ENCODE assay signal across 13 cellular contexts in genomic region chr6:67009818-67010217, GRCh38.
A peak's percentile ranks its signal among the peaks of the same experiment; 100 is the strongest.
DNase-seq lines count a peak whose midpoint lies in the region; ATAC-seq, FAIRE-seq and TF ChIP-seq lines count a peak whose summit lies in the region.
"Had no signal": no experiment of that assay in that cellular context is flagged by ENCODE, and none has a peak within 500 bp of the region (broad histone marks: within the 10 kb centered on the region; RNA-seq: fewer than 3 reads in every experiment).

No MANE protein-coding gene starts in this region.

- no peaks in the 10 kb centered on the region for H4K20me1 ChIP-seq in H1 (replicated peaks in 1 of 2; ENCODE audit: control insufficient read depth in 1 of 2, insufficient read depth in 2 of 2, low read length in 2 of 2)

- H3K4me1 ChIP-seq in NT2/D1 (ENCODE audit: insufficient read depth, insufficient read length) (no peaks in the 10 kb centered on the region), H1 (replicated peaks in 1 of 4; ENCODE audit: control insufficient read depth in 3 of 4, insufficient read depth in 4 of 4, low read length in 3 of 4) (no peaks in the 10 kb centered on the region)
- H3K4me1 ChIP-seq: prostate gland, vagina had no signal

- no peak overlapping the region for H2BK120ac ChIP-seq in H1 (replicated peaks; ENCODE audit: low read depth, low read length)

- POLR2A ChIA-PET in H1 (lab: Charles Lee; ENCODE audit: partially characterized antibody), result no interaction called here

- no peak overlapping the region for H2BK12ac ChIP-seq in H1 (ENCODE audit: low read depth, low read length)

- H3K23ac ChIP-seq in H1 (ENCODE audit: insufficient read length), result no peak overlapping the region

- no peaks in the 10 kb centered on the region for H3K79me2 ChIP-seq in H1 (ENCODE audit: control insufficient read depth in 1 of 2, insufficient read depth in 2 of 2, low read length in 2 of 2)

- no peak overlapping the region for H3K27ac ChIP-seq in 22Rv1
- no peak overlapping the region for H3K27ac ChIP-seq in H1 (ENCODE audit: low read depth, low read length)
- H3K27ac ChIP-seq: prostate gland, vagina had no signal

- no peak for DNase-seq in GM13977 (ENCODE audit: low spot score)
- peak; percentile 3 for DNase-seq in NT2/D1 (ENCODE audit: low read depth, low spot score)
- DNase-seq in H1 (ENCODE audit: low read depth in 1 of 2, low spot score in 2 of 2), result peak in 1 of 2 experiments; percentile 3
- no peak for DNase-seq in GF-D8 (lab: John Stamatoyannopoulos, UW)
- no peak for DNase-seq in OCI-M1 (lab: John Stamatoyannopoulos, UW)
- DNase-seq: activated CD4-positive, alpha-beta T cell treated with anti-CD3 and anti-CD28 coated beads, Interleukin-2, amount 50 U/mL, for 1 hour; islet precursor cell; NCI-H146 had no signal

- no peaks in the 10 kb centered on the region for H3K79me1 ChIP-seq in H1 (ENCODE audit: low read depth, low read length)

- peak; percentile 48 to 65; a peak in 3 of 4 replicates for TF ChIP-seq RAD21 in H1 (IDR thresholded peaks at IDR 0.05 in 1 of 2, conservative IDR thresholded peaks at IDR 0.05 in 1 of 2; ENCODE audit: low read depth in 2 of 2, low read length in 2 of 2)

- no peak overlapping the region for H3K14ac ChIP-seq in H1 (ENCODE audit: insufficient read length)

- no peak overlapping the region for H3K4ac ChIP-seq in H1 (replicated peaks; ENCODE audit: insufficient read length, low read depth, low read length)

- no peak for TF ChIP-seq EP300 in H1 (IDR thresholded peaks at IDR 0.05; ENCODE audit: borderline replicate concordance in 1 of 2, low read depth in 2 of 2, low read length in 2 of 2)

- H3K9me3 ChIP-seq in NT2/D1 (ENCODE audit: insufficient read depth, low read length) (no peaks in the 10 kb centered on the region), H1 (ENCODE audit: insufficient read depth in 2 of 2, low read depth in 1 of 2, low read length in 1 of 2) (no peaks in the 10 kb centered on the region)
- H3K9me3 ChIP-seq: prostate gland, vagina had no signal

- no peaks in the 10 kb centered on the region; the same call in 1 of the 2 replicates for H3K23me2 ChIP-seq in H1 (ENCODE audit: low read depth, low read length)

- no peak overlapping the region for H2AK5ac ChIP-seq in H1 (ENCODE audit: low read depth, low read length)

- H3K36me3 ChIP-seq in NT2/D1 (ENCODE audit: insufficient read depth, insufficient read length, low read length) (no peaks in the 10 kb centered on the region), H1 (ENCODE audit: control insufficient read depth in 2 of 4, insufficient read depth in 4 of 4, low read length in 3 of 4) (no peaks in the 10 kb centered on the region)
- H3K36me3 ChIP-seq: prostate gland, vagina had no signal

- no peak overlapping the region for H3K56ac ChIP-seq in H1 (replicated peaks; ENCODE audit: insufficient read length, low read depth, low read length)

- no peak overlapping the region for H2BK20ac ChIP-seq in H1 (ENCODE audit: low read length)

- FAIRE-seq in H1 (lab: Jason Lieb, UNC), result peak; percentile 55

- H3K4me2 ChIP-seq in H1 (ENCODE audit: insufficient read depth in 1 of 2, low read depth in 2 of 2, low read length in 2 of 2), result no peak overlapping the region; a peak in 1 of 4 replicates

- peak overlapping the region; percentile 94 for H2AFZ ChIP-seq in H1 (ENCODE audit: low read length)

- in situ Hi-C loops in GM13977 (cut with MboI; ENCODE audit: low pct_unique_long_range_greater_than_20kb, low sequenced_read_pairs, unreplicated experiment), result no loop called here

- CTCF ChIA-PET in H1 (lab: Charles Lee; ENCODE audit: partially characterized antibody), result interaction anchor here (0.6 to 1.7 kb wide), 6 partner anchors 9 to 317 kb away, joined by 3 to 9 read pairs (median 4); no protein-coding TSS in a partner anchor

- H3K4me3 ChIP-seq in NT2/D1 (ENCODE audit: insufficient read length, low read depth) (no peak overlapping the region), H1 (ENCODE audit: extremely low read depth in 1 of 4, insufficient read depth in 2 of 4, low read depth in 3 of 4, low read length in 4 of 4) (no peak overlapping the region)
- H3K4me3 ChIP-seq: prostate gland, vagina had no signal

- no peak overlapping the region for H3K9ac ChIP-seq in NT2/D1 (ENCODE audit: insufficient read length, low read depth)
- no peak overlapping the region for H3K9ac ChIP-seq in H1 (replicated peaks in 1 of 4; ENCODE audit: extremely low read depth in 1 of 4, low read depth in 3 of 4, low read length in 3 of 4)

- ATAC-seq in HG03460 (IDR thresholded peaks at IDR 0.05; ENCODE audit: unreplicated experiment), result no peak
- no peak for ATAC-seq in GM18519 (IDR thresholded peaks at IDR 0.05; ENCODE audit: low FRiP score, unreplicated experiment)

- H3K27me3 ChIP-seq in NT2/D1 (ENCODE audit: insufficient read depth, insufficient read length) (no peaks in the 10 kb centered on the region), H1 (replicated peaks in 1 of 4; ENCODE audit: control insufficient read depth in 3 of 4, extremely low read depth in 1 of 4, insufficient read depth in 3 of 4, low read length in 3 of 4) (no peaks in the 10 kb centered on the region)
- H3K27me3 ChIP-seq: vagina had no signal

- H4K8ac ChIP-seq in H1 (ENCODE audit: extremely low read depth, insufficient read depth, low read length), result no peak overlapping the region

- H4K5ac ChIP-seq in H1 (ENCODE audit: insufficient read length, low read depth, low read length), result no peak overlapping the region

- TF ChIP-seq CTCF in 22Rv1 (IDR thresholded peaks at IDR 0.05) (peak; percentile 52), GM13977 (IDR thresholded peaks at IDR 0.05; ENCODE audit: extremely low read depth, insufficient read depth, missing control alignments) (peak; percentile 25), H1 (IDR thresholded peaks at IDR 0.05; ENCODE audit: control extremely low read depth in 1 of 3, insufficient read depth in 1 of 3, low read depth in 1 of 3, low read length in 3 of 3) (peak in 2 of 3 experiments; percentile 37 to 65; a peak in 3 of 4 replicates)

- H2BK15ac ChIP-seq in H1 (ENCODE audit: low read length), result no peak overlapping the region

- no peak overlapping the region for H2BK5ac ChIP-seq in H1 (ENCODE audit: low read depth, low read length)

- H3K18ac ChIP-seq in H1 (ENCODE audit: extremely low read depth, low read length), result no peak overlapping the region

- 54% methylated on average over 8 of the region's 8 CpGs; no CpG with 5 or more reads in 1 of the 2 experiments for WGBS in H1 (ENCODE audit: extremely low coverage in 1 of 2, insufficient coverage in 1 of 2, insufficient read length in 1 of 2, insufficient replicate concordance in 2 of 2, low coverage in 1 of 2, low lambda C conversion rate in 2 of 2, missing lambda C conversion rate in 1 of 2), 2 experiments

- no peak overlapping the region for H4K91ac ChIP-seq in H1 (replicated peaks; ENCODE audit: insufficient read length, low read length)

- TF ChIP-seq POLR2A in H1 (IDR thresholded peaks at IDR 0.05; ENCODE audit: control extremely low read depth in 1 of 2, low read depth in 2 of 2, low read length in 2 of 2), result no peak

TF ChIP-seq in H1, 55 proteins besides CTCF, POLR2A, EP300 and RAD21:
- TF ChIP-seq MAX (IDR thresholded peaks at IDR 0.05) (peak; percentile 85), E2F6 (IDR thresholded peaks at IDR 0.05) (peak; percentile 66), SP4 (IDR thresholded peaks at IDR 0.05; ENCODE audit: low read length) (no peak), ATF3 (IDR thresholded peaks at IDR 0.05; ENCODE audit: insufficient read depth, low read depth, low read length) (0 out of 2 replicates have a peak, but pooled peaks have one; percentile 21), CBX8 (IDR thresholded peaks at IDR 0.05; ENCODE audit: borderline replicate concordance, low read depth, low read length) (no peak), CEBPB (IDR thresholded peaks at IDR 0.05; ENCODE audit: low read depth, low read length) (peak; percentile 38; the same call in 1 of the 2 replicates)
- TF ChIP-seq, protein P1, sequence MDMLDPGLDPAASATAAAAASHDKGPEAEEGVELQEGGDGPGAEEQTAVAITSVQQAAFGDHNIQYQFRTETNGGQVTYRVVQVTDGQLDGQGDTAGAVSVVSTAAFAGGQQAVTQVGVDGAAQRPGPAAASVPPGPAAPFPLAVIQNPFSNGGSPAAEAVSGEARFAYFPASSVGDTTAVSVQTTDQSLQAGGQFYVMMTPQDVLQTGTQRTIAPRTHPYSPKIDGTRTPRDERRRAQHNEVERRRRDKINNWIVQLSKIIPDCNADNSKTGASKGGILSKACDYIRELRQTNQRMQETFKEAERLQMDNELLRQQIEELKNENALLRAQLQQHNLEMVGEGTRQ (IDR thresholded peaks at IDR 0.05; ENCODE audit: low read length), result peak; percentile 59; the same call in 1 of the 2 replicates
